ENCODE assay signal across 9 cellular contexts in the genomic region with DNA sequence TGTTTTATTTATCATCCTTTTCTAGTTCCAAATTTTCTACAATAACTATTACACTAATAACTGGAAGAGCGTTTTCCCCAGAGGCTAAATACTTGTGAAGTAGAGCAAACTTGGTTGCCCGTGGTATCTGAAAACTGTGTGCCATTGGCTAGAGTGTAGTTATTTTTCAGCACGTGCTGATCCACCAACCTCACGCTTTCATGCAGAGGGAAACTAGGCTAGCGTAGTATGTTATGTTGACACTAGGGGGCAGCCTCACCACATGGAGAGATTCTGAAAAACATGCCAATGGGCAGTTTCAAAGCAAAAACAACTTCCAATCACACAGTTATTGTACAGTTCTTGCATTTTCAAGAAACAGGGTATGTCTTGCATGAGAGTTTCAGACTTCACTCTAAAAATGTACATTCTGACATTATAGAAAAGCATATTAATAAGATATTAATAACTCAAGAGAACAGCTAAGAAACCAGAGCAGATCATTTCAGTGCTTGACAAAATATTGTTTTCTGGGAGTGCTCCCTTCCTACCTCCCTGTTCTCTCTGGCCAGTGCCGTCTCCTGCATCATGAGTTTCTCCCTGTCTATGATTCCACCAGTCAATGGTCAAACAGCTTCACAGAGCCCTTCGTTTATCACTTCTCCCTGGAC. TPM values are rescaled to one million over a fixed set of nuclear protein-coding genes. Genes with fewer than 3 reads are reported as not detected.
A peak's percentile ranks its signal among the peaks of the same experiment; 100 is the strongest.
DNase-seq lines count a peak whose midpoint lies in the region; FAIRE-seq and TF ChIP-seq lines count a peak whose summit lies in the region.
"Had no signal": no experiment of that assay in that cellular context is flagged by ENCODE, and none has a peak within 500 bp of the region (broad histone marks: within the 10 kb centered on the region; RNA-seq: fewer than 3 reads in every experiment).

No MANE protein-coding gene starts in this region.

- no peak overlapping the region for H3K9ac ChIP-seq in neural progenitor cell
- H3K9ac ChIP-seq: BLaER1 treated with 17β-estradiol and CSF1 and Interleukin-3, amounts not matched to agents 10 nM and 100 nM had no signal

- no peak overlapping the region for H3K4me3 Mint-ChIP-seq in neural progenitor cell

- TF ChIP-seq EP300 in tibial nerve (IDR thresholded peaks at IDR 0.05), result peak in 1 of 2 donors; percentile 39

- TF ChIP-seq CTCF in neural progenitor cell (IDR thresholded peaks at IDR 0.05) (peak; percentile 98), tibial nerve (IDR thresholded peaks at IDR 0.05) (peak; percentile 85 to 87 (median 85))

- no peaks in the 10 kb centered on the region for H3K79me2 ChIP-seq in neural progenitor cell (ENCODE audit: low read depth)

- peaks cover 12% of the 10 kb centered on the region for H3K36me3 ChIP-seq in neural progenitor cell
- peaks cover 0 to 68% (median 0%) of the 10 kb centered on the region in 3 donors for H3K36me3 ChIP-seq in tibial nerve
- H3K36me3 ChIP-seq: BLaER1 treated with 17β-estradiol and CSF1 and Interleukin-3, amounts not matched to agents 10 nM and 100 nM had no signal

- H3K9me3 ChIP-seq in neural progenitor cell (ENCODE audit: low read depth) (no peaks in the 10 kb centered on the region), tibial nerve (no peaks in the 10 kb centered on the region)
- H3K9me3 ChIP-seq: BLaER1 treated with 17β-estradiol and CSF1 and Interleukin-3, amounts not matched to agents 10 nM and 100 nM had no signal

- peaks cover 29% of the 10 kb centered on the region for H3K4me1 Mint-ChIP-seq in neural progenitor cell

- H3K27me3 Mint-ChIP-seq in neural progenitor cell (ENCODE audit: insufficient read depth, low read depth), result no peaks in the 10 kb centered on the region

- H2AFZ ChIP-seq in neural progenitor cell (replicated peaks), result no peak overlapping the region

- H3K27ac Mint-ChIP-seq in neural progenitor cell, result peak overlapping the region; percentile 51

- peak; percentile 52 for FAIRE-seq in RCC 7860 (lab: Jason Lieb, UNC)

- peak; percentile 35 for DNase-seq in DMS79 treated with DMSO at 0.1 percent for 48 hours (lab: John Stamatoyannopoulos, UW)
- DNase-seq in DMS79 (lab: John Stamatoyannopoulos, UW), result no peak
- DNase-seq in HUDEP-2 (lab: John Stamatoyannopoulos, UW; ENCODE audit: unreplicated experiment in 76 of 76), result peak in 60 of 76 experiments; percentile 2 to 78 (median 40)
- peak; percentile 31 for DNase-seq in RCC 7860 (ENCODE audit: low spot score)
- peak; percentile 26 for DNase-seq in activated T-cell treated with anti-CD3 and anti-CD28 coated beads, Interleukin-2, amount 50 U/mL, for 1 hour
- DNase-seq in fibroblast of peridontal ligament (ENCODE audit: extremely low read depth), result peak; percentile 86
- peak; percentile 81 for DNase-seq in neural progenitor cell (ENCODE audit: low spot score)
- DNase-seq in tibial nerve (ENCODE audit: low spot score in 2 of 2), result peak; percentile 63 to 93

- no peak for TF ChIP-seq POLR2A in tibial nerve (IDR thresholded peaks at IDR 0.05)

- H3K36me3 Mint-ChIP-seq in neural progenitor cell, result peaks cover 52% of the 10 kb centered on the region

- peaks cover 3% of the 10 kb centered on the region for H4K20me1 ChIP-seq in neural progenitor cell (ENCODE audit: low read depth)
- H4K20me1 ChIP-seq: BLaER1 treated with 17β-estradiol and CSF1 and Interleukin-3, amounts not matched to agents 10 nM and 100 nM had no signal

- H3K4me1 ChIP-seq in neural progenitor cell (peaks cover 8% of the 10 kb centered on the region), tibial nerve (peaks cover 0 to 4% (median 0%) of the 10 kb centered on the region in 4 donors)

- no peak overlapping the region for H3K4me2 ChIP-seq in neural progenitor cell

- H3K9me3 Mint-ChIP-seq in neural progenitor cell, result no peaks in the 10 kb centered on the region

- WGBS in tibial nerve, 2 donors, result 7 to 14% methylated on average over 7 of the region's 7 CpGs

- H3K4me3 ChIP-seq in neural progenitor cell (no peak overlapping the region), tibial nerve (no peak overlapping the region)
- H3K4me3 ChIP-seq: BLaER1 treated with 17β-estradiol and CSF1 and Interleukin-3, amounts not matched to agents 10 nM and 100 nM had no signal

- H3K27ac ChIP-seq in neural progenitor cell, result no peak overlapping the region
- no peak overlapping the region for H3K27ac ChIP-seq in tibial nerve
- H3K27ac ChIP-seq: BLaER1 treated with 17β-estradiol and CSF1 and Interleukin-3, amounts not matched to agents 10 nM and 100 nM had no signal

- H3F3A ChIP-seq in neural progenitor cell (ENCODE audit: low read depth), result peaks cover 12% of the 10 kb centered on the region

- no peaks in the 10 kb centered on the region for H3K27me3 ChIP-seq in neural progenitor cell
- H3K27me3 ChIP-seq in tibial nerve, result no peaks in the 10 kb centered on the region
- H3K27me3 ChIP-seq: BLaER1 treated with 17β-estradiol and CSF1 and Interleukin-3, amounts not matched to agents 10 nM and 100 nM had no signal

RNA-seq across cellular contexts. Expression of gene SPATA12, which starts 39.7 kb away (rescaled TPM):
- total RNA-seq in neural progenitor cell (ENCODE audit: low replicate concordance) (0.12 and 0.17 TPM in 2 replicates), tibial nerve (not detected)
